8 cellular contexts compared by ENCODE assay signal in genomic region chr14:45526715-45527549, GRCh38.
A peak's percentile ranks its signal among the peaks of the same experiment; 100 is the strongest.
DNase-seq lines count a peak whose midpoint lies in the region; ATAC-seq and TF ChIP-seq lines count a peak whose summit lies in the region.

No MANE protein-coding gene starts in this region.

- TF ChIP-seq CTCF in GM10248 (IDR thresholded peaks at IDR 0.05; ENCODE audit: control extremely low read depth, extremely low read depth, low read depth, missing control alignments) (peak; percentile 52), HFFc6 (IDR thresholded peaks at IDR 0.05) (peak; percentile 37; the same call in 1 of the 2 replicates)

- H3K27ac Mint-ChIP-seq in HFFc6, result no peak overlapping the region
- no peak overlapping the region for H3K27ac Mint-ChIP-seq in activated naive CD8-positive, alpha-beta T cell treated with anti-CD3 and anti-CD28 coated beads, Interleukin-2, amount 50 U/mL, for 24 hours

- peak; percentile 27 for DNase-seq in GM10248 (ENCODE audit: extremely low spot score)
- no peak for DNase-seq in HFFc6
- DNase-seq in NCI-H1092 treated with DMSO at 0.1 percent for 48 hours (lab: John Stamatoyannopoulos, UW), result peak; percentile 52
- no peak for DNase-seq in ureter (ENCODE audit: low spot score)
- no peak for DNase-seq in activated naive CD8-positive, alpha-beta T cell treated with anti-CD3 and anti-CD28 coated beads, Interleukin-2, amount 50 U/mL, for 24 hours

- no peaks in the 10 kb centered on the region for H3K9me3 ChIP-seq in iPS-15b (ENCODE audit: control insufficient read depth, insufficient read depth, low read length)

- peaks cover 5% of the 10 kb centered on the region for H3K27me3 ChIP-seq in iPS-15b (ENCODE audit: control insufficient read depth, insufficient read depth, low read length)

- no peaks in the 10 kb centered on the region for H3K4me1 Mint-ChIP-seq in HFFc6 (ENCODE audit: low read depth)
- no peaks in the 10 kb centered on the region for H3K4me1 Mint-ChIP-seq in activated naive CD8-positive, alpha-beta T cell treated with anti-CD3 and anti-CD28 coated beads, Interleukin-2, amount 50 U/mL, for 24 hours

- H3K36me3 ChIP-seq in iPS-15b (ENCODE audit: control insufficient read depth, insufficient read depth, low read length), result no peaks in the 10 kb centered on the region

- CTCF ChIA-PET in GM10248 (lab: Yijun Ruan, JAX), result interaction anchor here (0.7 to 3.2 kb wide), 6 partner anchors 9 to 115 kb away, joined by 3 to 11 read pairs (median 3); no protein-coding TSS in a partner anchor

- peaks cover 47% of the 10 kb centered on the region for H3K9me3 Mint-ChIP-seq in HFFc6
- H3K9me3 Mint-ChIP-seq in activated naive CD8-positive, alpha-beta T cell treated with anti-CD3 and anti-CD28 coated beads, Interleukin-2, amount 50 U/mL, for 24 hours, result peaks cover 22% of the 10 kb centered on the region

- H3K9ac ChIP-seq in iPS-15b (ENCODE audit: low read depth, low read length), result peak overlapping the region; percentile 9

- H3K27me3 Mint-ChIP-seq in HFFc6 (ENCODE audit: insufficient read depth), result peaks cover 2% of the 10 kb centered on the region; the same call in 1 of the 2 replicates
- H3K27me3 Mint-ChIP-seq in activated naive CD8-positive, alpha-beta T cell treated with anti-CD3 and anti-CD28 coated beads, Interleukin-2, amount 50 U/mL, for 24 hours, result no peaks in the 10 kb centered on the region

- no peak overlapping the region for H3K4me3 Mint-ChIP-seq in HFFc6
- H3K4me3 Mint-ChIP-seq in activated naive CD8-positive, alpha-beta T cell treated with anti-CD3 and anti-CD28 coated beads, Interleukin-2, amount 50 U/mL, for 24 hours, result no peak overlapping the region

- POLR2A ChIA-PET in GM10248 (lab: Yijun Ruan, JAX), result no interaction called here

- H3K36me3 Mint-ChIP-seq in HFFc6 (ENCODE audit: low read depth), result peaks cover 4% of the 10 kb centered on the region; the same call in 1 of the 2 replicates
- no peaks in the 10 kb centered on the region for H3K36me3 Mint-ChIP-seq in activated naive CD8-positive, alpha-beta T cell treated with anti-CD3 and anti-CD28 coated beads, Interleukin-2, amount 50 U/mL, for 24 hours (ENCODE audit: low read depth)

- no peak overlapping the region for H3K4me3 ChIP-seq in iPS-15b (ENCODE audit: low read depth, low read length)

- H3K4me1 ChIP-seq in iPS-15b (ENCODE audit: control insufficient read depth, insufficient read depth, low read length), result no peaks in the 10 kb centered on the region

- peak; percentile 66; the same call in 2 of the 3 replicates for ATAC-seq in SK-N-SH treated with all-trans-retinoic acid at 6 μM for 48 hours
- no peak for ATAC-seq in activated naive CD8-positive, alpha-beta T cell treated with anti-CD3 and anti-CD28 coated beads, Interleukin-2, amount 50 U/mL, for 24 hours
- ATAC-seq in GM21737 (IDR thresholded peaks at IDR 0.05; ENCODE audit: unreplicated experiment), result no peak

TF ChIP-seq in SK-N-SH treated with all-trans-retinoic acid at 6 μM for 48 hours, 23 proteins besides CTCF, POLR2A, EP300 and RAD21:
- TF ChIP-seq TSHZ2 (CRISPR knock-in tag; IDR thresholded peaks at IDR 0.05) (no peak), RARB (CRISPR knock-in tag; IDR thresholded peaks at IDR 0.05) (no peak), ESRRG (CRISPR knock-in tag; IDR thresholded peaks at IDR 0.05) (no peak), GLIS3 (CRISPR knock-in tag; IDR thresholded peaks at IDR 0.05) (no peak), PPARA (CRISPR knock-in tag; IDR thresholded peaks at IDR 0.05; ENCODE audit: borderline replicate concordance) (no peak), ISL1 (CRISPR knock-in tag; IDR thresholded peaks at IDR 0.05) (no peak), TOX (CRISPR knock-in tag; IDR thresholded peaks at IDR 0.05; ENCODE audit: borderline replicate concordance) (no peak), OSR1 (CRISPR knock-in tag; IDR thresholded peaks at IDR 0.05) (no peak), ZNF565 (CRISPR knock-in tag; conservative IDR thresholded peaks at IDR 0.05; ENCODE audit: low read depth) (no peak), ZFP30 (CRISPR knock-in tag; IDR thresholded peaks at IDR 0.05) (no peak), ZC3H10 (CRISPR knock-in tag; IDR thresholded peaks at IDR 0.05) (no peak), CSRNP3 (CRISPR knock-in tag; IDR thresholded peaks at IDR 0.05) (no peak), BACH2 (CRISPR knock-in tag; IDR thresholded peaks at IDR 0.05; ENCODE audit: borderline replicate concordance) (no peak), TCF4 (CRISPR knock-in tag; IDR thresholded peaks at IDR 0.05; ENCODE audit: borderline replicate concordance) (no peak), PATZ1 (CRISPR knock-in tag; IDR thresholded peaks at IDR 0.05; ENCODE audit: borderline replicate concordance) (no peak), ZNF70 (CRISPR knock-in tag; IDR thresholded peaks at IDR 0.05) (no peak), ZFP3 (CRISPR knock-in tag; IDR thresholded peaks at IDR 0.05) (no peak; the same call in 1 of the 2 replicates), POU6F1 (CRISPR knock-in tag; IDR thresholded peaks at IDR 0.05; ENCODE audit: borderline replicate concordance, low read depth) (no peak)

Comparison
In these comparisons a context has a peak if more than half of its experiments do, and no peak if none do; other contexts are left out.
1. DNase-seq: peak in GM10248 (single experiment) and NCI-H1092 treated with DMSO at 0.1 percent for 48 hours (single experiment); none in HFFc6 (single experiment), ureter (single experiment) and activated naive CD8-positive, alpha-beta T cell treated with anti-CD3 and anti-CD28 coated beads, Interleukin-2, amount 50 U/mL, for 24 hours (single experiment).